8 cellular contexts compared by ENCODE assay signal in the genomic region with DNA sequence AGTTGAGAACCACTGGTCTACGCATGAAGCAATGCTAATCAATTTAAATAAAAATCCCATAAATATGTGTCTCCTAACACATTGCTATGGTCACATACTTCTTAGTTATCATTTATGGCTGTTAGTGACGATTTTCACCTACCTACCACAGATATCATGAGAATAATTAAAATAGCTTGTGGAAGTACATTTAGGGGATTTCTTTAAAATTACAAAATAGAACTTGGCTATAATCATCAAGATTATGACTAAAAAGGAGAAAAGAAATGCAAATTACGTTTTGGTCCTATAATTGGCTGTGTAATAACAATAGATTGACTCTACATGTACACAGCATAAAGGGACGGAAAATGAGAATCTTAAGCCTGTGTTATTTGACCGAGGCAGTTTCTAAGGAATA.
DNase-seq lines count a peak whose midpoint lies in the region; ATAC-seq, FAIRE-seq and TF ChIP-seq lines count a peak whose summit lies in the region.
"Not testable (repeated sequence)": the region's sequence is repeated elsewhere in the genome, so short reads cannot be mapped to it uniquely, and the experiment has no call there.

No MANE protein-coding gene starts in this region.

- H3K9ac ChIP-seq in GM12878 (ENCODE audit: control insufficient read depth, insufficient read depth, low read length), result not testable (repeated sequence)

- not testable (repeated sequence) for H3K27ac ChIP-seq in GM12878 (ENCODE audit: control insufficient read depth, insufficient read depth)

- TF ChIP-seq CTCF in GM12878 (IDR thresholded peaks at IDR 0.05 in 2 of 3, conservative IDR thresholded peaks at IDR 0.05 in 1 of 3; ENCODE audit: control insufficient read depth in 2 of 3, extremely low read depth in 1 of 3, insufficient read depth in 1 of 3, low read depth in 3 of 3, low read length in 3 of 3), result not testable (repeated sequence)

- not testable (repeated sequence) for DNase-seq in GM12878 (ENCODE audit: low read depth, low spot score)

- H3K27me3 ChIP-seq in GM12878 (replicated peaks in 1 of 2; ENCODE audit: control insufficient read depth in 2 of 2, insufficient read depth in 2 of 2, low read length in 1 of 2), result not testable (repeated sequence)

- H3K36me3 ChIP-seq in GM12878 (ENCODE audit: control insufficient read depth in 2 of 2, insufficient read depth in 2 of 2, low read length in 1 of 2), result not testable (repeated sequence)

- not testable (repeated sequence) for H3K4me3 ChIP-seq in GM12878

- not testable (repeated sequence) for H3K9me3 ChIP-seq in GM12878 (replicated peaks; ENCODE audit: control insufficient read depth, insufficient read depth, low read length)

- not testable (repeated sequence) for H4K20me1 ChIP-seq in GM12878 (ENCODE audit: control insufficient read depth, insufficient read depth)

- H3K79me2 ChIP-seq in GM12878 (ENCODE audit: control insufficient read depth, insufficient read depth, low read length), result not testable (repeated sequence)

- TF ChIP-seq EP300 in GM12878 (IDR thresholded peaks at IDR 0.05; ENCODE audit: borderline replicate concordance in 1 of 2, control insufficient read depth in 1 of 2, low read depth in 2 of 2, low read length in 2 of 2), result not testable (repeated sequence)

- intact Hi-C loops in GM12878 (cut with micrococcal nuclease; ENCODE audit: unreplicated experiment), result not testable (repeated sequence)

- not testable (repeated sequence) for TF ChIP-seq RAD21 in GM12878 (IDR thresholded peaks at IDR 0.05; ENCODE audit: insufficient read depth, low read depth, low read length)

- not testable (repeated sequence) for H2AFZ ChIP-seq in GM12878 (ENCODE audit: control insufficient read depth, low read depth, low read length)

- 2% methylated on average over 5 of the region's 5 CpGs for WGBS in GM12878 (ENCODE audit: insufficient coverage, insufficient replicate concordance, low lambda C conversion rate, missing lambda C conversion rate)

- FAIRE-seq in GM12878 (lab: Jason Lieb, UNC), result not testable (repeated sequence)

- not testable (repeated sequence) for TF ChIP-seq POLR2A in GM12878 (IDR thresholded peaks at IDR 0.05; ENCODE audit: low read depth, low read length)

- in situ Hi-C loops in GM12878 (cut with MboI), result not testable (repeated sequence)

- CTCF ChIA-PET in GM12878 (lab: Yijun Ruan, JAX), result not testable (repeated sequence)

- H3K4me2 ChIP-seq in GM12878 (ENCODE audit: control insufficient read depth, insufficient read depth), result 0 out of 2 replicates have a peak overlapping the region, but pooled peaks have one; percentile 25

- H3K4me1 ChIP-seq in GM12878 (ENCODE audit: control insufficient read depth, insufficient read depth, low read length), result not testable (repeated sequence)

- RAD21 ChIA-PET in GM12878 (lab: Charles Lee; ENCODE audit: unreplicated experiment), result not testable (repeated sequence)

- SMC1A ChIA-PET in GM12878 (lab: Charles Lee; ENCODE audit: uncharacterized antibody, unreplicated experiment), result not testable (repeated sequence)

- POLR2A ChIA-PET in GM12878 (lab: Charles Lee), result not testable (repeated sequence)

- not testable (repeated sequence) for BruUV-seq in GM12878 (replicated peaks; lab: Mats Ljungman, UMichigan)

- peak; percentile 83 for ATAC-seq in GM18511 (IDR thresholded peaks at IDR 0.05; ENCODE audit: unreplicated experiment)
- ATAC-seq in GM18909 (IDR thresholded peaks at IDR 0.05; ENCODE audit: poor library complexity, unreplicated experiment), result peak; percentile 67
- ATAC-seq in GM19463 (IDR thresholded peaks at IDR 0.05; ENCODE audit: unreplicated experiment), result peak; percentile 71
- ATAC-seq in GM21717 (IDR thresholded peaks at IDR 0.05; ENCODE audit: unreplicated experiment), result peak; percentile 72
- peak; percentile 82 for ATAC-seq in HG02759 (IDR thresholded peaks at IDR 0.05; ENCODE audit: unreplicated experiment)
- peak; percentile 56 for ATAC-seq in HG03025 (IDR thresholded peaks at IDR 0.05; ENCODE audit: low FRiP score, unreplicated experiment)
- peak; percentile 86 for ATAC-seq in HG03432 (IDR thresholded peaks at IDR 0.05; ENCODE audit: unreplicated experiment)
- ATAC-seq in GM12878, result peak; percentile 86

TF ChIP-seq in GM12878, 131 proteins besides CTCF, POLR2A, EP300 and RAD21:
- TF ChIP-seq MEF2A (IDR thresholded peaks at IDR 0.05; ENCODE audit: insufficient read depth, low read depth, low read length), result peak; percentile 61; the same call in 1 of the 2 replicates
- TF ChIP-seq NFIC (IDR thresholded peaks at IDR 0.05; ENCODE audit: low read depth, low read length), result peak; percentile 47; the same call in 1 of the 2 replicates
- peak; percentile 34; the same call in 1 of the 2 replicates for TF ChIP-seq ATF7 (IDR thresholded peaks at IDR 0.05; ENCODE audit: low read depth)
- peak; percentile 90 for TF ChIP-seq MTA2 (IDR thresholded peaks at IDR 0.05; ENCODE audit: low read depth)
- TF ChIP-seq CREM (IDR thresholded peaks at IDR 0.05; ENCODE audit: low read depth), result 0 out of 2 replicates have a peak, but pooled peaks have one; percentile 36
- peak; percentile 77 for TF ChIP-seq JUNB (IDR thresholded peaks at IDR 0.05)
- peak; percentile 77 for TF ChIP-seq MEF2B (IDR thresholded peaks at IDR 0.05; ENCODE audit: partially characterized antibody, poor library complexity, severe bottlenecking)
- peak; percentile 51; the same call in 1 of the 2 replicates for TF ChIP-seq FOXM1 (IDR thresholded peaks at IDR 0.05; ENCODE audit: low read depth, low read length)
- TF ChIP-seq, protein P1, sequence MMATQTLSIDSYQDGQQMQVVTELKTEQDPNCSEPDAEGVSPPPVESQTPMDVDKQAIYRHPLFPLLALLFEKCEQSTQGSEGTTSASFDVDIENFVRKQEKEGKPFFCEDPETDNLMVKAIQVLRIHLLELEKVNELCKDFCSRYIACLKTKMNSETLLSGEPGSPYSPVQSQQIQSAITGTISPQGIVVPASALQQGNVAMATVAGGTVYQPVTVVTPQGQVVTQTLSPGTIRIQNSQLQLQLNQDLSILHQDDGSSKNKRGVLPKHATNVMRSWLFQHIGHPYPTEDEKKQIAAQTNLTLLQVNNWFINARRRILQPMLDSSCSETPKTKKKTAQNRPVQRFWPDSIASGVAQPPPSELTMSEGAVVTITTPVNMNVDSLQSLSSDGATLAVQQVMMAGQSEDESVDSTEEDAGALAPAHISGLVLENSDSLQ (IDR thresholded peaks at IDR 0.05), result peak; percentile 92
- TF ChIP-seq, protein P2, sequence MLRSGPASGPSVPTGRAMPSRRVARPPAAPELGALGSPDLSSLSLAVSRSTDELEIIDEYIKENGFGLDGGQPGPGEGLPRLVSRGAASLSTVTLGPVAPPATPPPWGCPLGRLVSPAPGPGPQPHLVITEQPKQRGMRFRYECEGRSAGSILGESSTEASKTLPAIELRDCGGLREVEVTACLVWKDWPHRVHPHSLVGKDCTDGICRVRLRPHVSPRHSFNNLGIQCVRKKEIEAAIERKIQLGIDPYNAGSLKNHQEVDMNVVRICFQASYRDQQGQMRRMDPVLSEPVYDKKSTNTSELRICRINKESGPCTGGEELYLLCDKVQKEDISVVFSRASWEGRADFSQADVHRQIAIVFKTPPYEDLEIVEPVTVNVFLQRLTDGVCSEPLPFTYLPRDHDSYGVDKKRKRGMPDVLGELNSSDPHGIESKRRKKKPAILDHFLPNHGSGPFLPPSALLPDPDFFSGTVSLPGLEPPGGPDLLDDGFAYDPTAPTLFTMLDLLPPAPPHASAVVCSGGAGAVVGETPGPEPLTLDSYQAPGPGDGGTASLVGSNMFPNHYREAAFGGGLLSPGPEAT (IDR thresholded peaks at IDR 0.05; ENCODE audit: low read depth), result peak; percentile 51; the same call in 1 of the 2 replicates
- TF ChIP-seq RUNX3 (IDR thresholded peaks at IDR 0.05; ENCODE audit: low read length), result peak; percentile 31; the same call in 1 of the 2 replicates
